ENCODE assay signal across 1 cellular context in genomic region chr11:125070699-125071254, GRCh38.
TF ChIP-seq lines count a peak whose summit lies in the region.

No MANE protein-coding gene starts in this region.

TF ChIP-seq in K562, 482 proteins besides CTCF, POLR2A, EP300 and RAD21 (continued from another document):
- TF ChIP-seq, protein P1, sequence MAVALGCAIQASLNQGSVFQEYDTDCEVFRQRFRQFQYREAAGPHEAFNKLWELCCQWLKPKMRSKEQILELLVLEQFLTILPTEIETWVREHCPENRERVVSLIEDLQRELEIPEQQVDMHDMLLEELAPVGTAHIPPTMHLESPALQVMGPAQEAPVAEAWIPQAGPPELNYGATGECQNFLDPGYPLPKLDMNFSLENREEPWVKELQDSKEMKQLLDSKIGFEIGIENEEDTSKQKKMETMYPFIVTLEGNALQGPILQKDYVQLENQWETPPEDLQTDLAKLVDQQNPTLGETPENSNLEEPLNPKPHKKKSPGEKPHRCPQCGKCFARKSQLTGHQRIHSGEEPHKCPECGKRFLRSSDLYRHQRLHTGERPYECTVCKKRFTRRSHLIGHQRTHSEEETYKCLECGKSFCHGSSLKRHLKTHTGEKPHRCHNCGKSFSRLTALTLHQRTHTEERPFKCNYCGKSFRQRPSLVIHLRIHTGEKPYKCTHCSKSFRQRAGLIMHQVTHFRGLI (CRISPR knock-in tag; IDR thresholded peaks at IDR 0.05): peak; percentile 55; the same call in 1 of the 2 replicates
- TF ChIP-seq FOSL1 (tag; conservative IDR thresholded peaks at IDR 0.05) (peak; percentile 92), DMBX1 (CRISPR knock-in tag; IDR thresholded peaks at IDR 0.05; ENCODE audit: borderline replicate concordance) (peak; percentile 76; the same call in 1 of the 2 replicates), U2AF1 (optimal IDR thresholded peaks at IDR 0.05; ENCODE audit: low read depth, low read length) (no peak), ZNF408 (CRISPR knock-in tag; IDR thresholded peaks at IDR 0.05; ENCODE audit: low read depth) (no peak), HMGN3 (IDR thresholded peaks at IDR 0.05; ENCODE audit: borderline replicate concordance, extremely low read depth, insufficient read length, low read depth, low read length) (peak; percentile 18), BRD9 (IDR thresholded peaks at IDR 0.05; ENCODE audit: low read depth, partially characterized antibody) (peak; percentile 76), RREB1 (CRISPR knock-in tag; IDR thresholded peaks at IDR 0.05) (0 out of 2 replicates have a peak, but pooled peaks have one; percentile 52), MAFF (IDR thresholded peaks at IDR 0.05; ENCODE audit: low read length) (no peak), ADNP (tag; IDR thresholded peaks at IDR 0.05) (no peak), ZNF583 (CRISPR knock-in tag; IDR thresholded peaks at IDR 0.05) (0 out of 2 replicates have a peak, but pooled peaks have one; percentile 37), TFAM (CRISPR knock-in tag; conservative IDR thresholded peaks at IDR 0.05) (no peak), NONO (IDR thresholded peaks at IDR 0.05; ENCODE audit: low read depth in 2 of 2, low read length in 1 of 2) (0 out of 4 replicates have a peak, but pooled peaks of 1 of the 2 experiments have one; percentile 23)
